ENCODE assay signal across 1 cellular context in the genomic region with DNA sequence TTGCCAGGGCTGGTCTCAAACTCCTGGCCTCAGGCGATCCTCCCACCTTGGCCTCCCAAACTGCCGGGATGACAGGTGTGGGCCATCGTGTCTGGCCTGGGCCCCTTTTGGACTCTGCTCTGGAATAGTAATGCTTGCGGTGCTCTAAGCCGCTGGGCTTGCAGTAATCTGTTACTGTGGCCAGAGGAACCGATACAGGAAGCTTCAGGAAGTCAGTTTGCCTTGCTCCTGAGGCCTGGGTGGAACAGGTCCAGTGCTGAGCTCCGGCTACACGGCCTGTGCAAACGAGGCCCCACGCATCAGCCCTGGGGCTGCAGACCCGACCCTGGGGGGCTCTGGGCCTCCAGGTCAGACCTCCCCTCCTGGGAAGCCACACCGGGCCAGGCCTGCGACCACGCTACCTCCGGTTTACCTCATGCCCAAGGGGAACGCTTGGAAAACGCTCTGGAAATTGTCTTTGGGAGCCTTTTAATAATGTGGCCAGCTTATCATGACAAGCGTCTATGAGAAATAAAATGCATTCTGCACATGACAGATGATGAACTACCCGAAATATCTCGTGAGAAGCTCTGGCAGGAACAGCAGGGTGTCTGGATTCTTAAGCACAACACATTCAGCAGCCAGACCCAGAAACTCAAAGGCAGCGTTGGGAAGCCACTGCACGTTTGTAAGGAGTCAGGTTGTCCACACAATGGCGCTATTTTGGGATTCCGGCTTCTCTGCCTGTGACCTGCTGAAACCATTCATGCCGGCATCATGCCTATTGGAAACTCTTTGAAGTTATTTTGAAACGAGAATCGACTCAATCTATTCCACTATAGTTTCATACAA.
A peak's percentile ranks its signal among the peaks of the same experiment; 100 is the strongest.
TF ChIP-seq lines count a peak whose summit lies in the region.

No MANE protein-coding gene starts in this region.

TF ChIP-seq in HepG2, 621 proteins besides CTCF, POLR2A, EP300 and RAD21 (continued from another document and continues in another):
- TF ChIP-seq ZNF407 (CRISPR knock-in tag; IDR thresholded peaks at IDR 0.05; ENCODE audit: not compliant biosample characterization) (no peak), SIN3A (IDR thresholded peaks at IDR 0.05; ENCODE audit: borderline replicate concordance, low read depth, low read length) (no peak), ZSCAN12 (CRISPR knock-in tag; IDR thresholded peaks at IDR 0.05) (no peak), RXRB (CRISPR knock-in tag; IDR thresholded peaks at IDR 0.05; ENCODE audit: borderline replicate concordance) (no peak), YY1 (IDR thresholded peaks at IDR 0.05; ENCODE audit: insufficient read depth, insufficient replicate concordance, low read depth, low read length) (no peak), RFXAP (CRISPR knock-in tag; IDR thresholded peaks at IDR 0.05; ENCODE audit: borderline replicate concordance) (0 out of 2 replicates have a peak, but pooled peaks have one; percentile 21), SP140L (CRISPR knock-in tag; IDR thresholded peaks at IDR 0.05; ENCODE audit: borderline replicate concordance) (no peak), SP4 (CRISPR knock-in tag; IDR thresholded peaks at IDR 0.05) (no peak), ZNF710 (CRISPR knock-in tag; IDR thresholded peaks at IDR 0.05; ENCODE audit: borderline replicate concordance) (no peak), ZSCAN25 (CRISPR knock-in tag; IDR thresholded peaks at IDR 0.05) (no peak), ZNF260 (CRISPR knock-in tag; IDR thresholded peaks at IDR 0.05; ENCODE audit: borderline replicate concordance, low read depth) (no peak), USF2 (IDR thresholded peaks at IDR 0.05; ENCODE audit: low read depth, low read length) (no peak), USF2 (CRISPR knock-in tag; IDR thresholded peaks at IDR 0.05; ENCODE audit: borderline replicate concordance) (no peak), ZNF569 (CRISPR knock-in tag; IDR thresholded peaks at IDR 0.05; ENCODE audit: borderline replicate concordance) (no peak), ZFAT (CRISPR knock-in tag; conservative IDR thresholded peaks at IDR 0.05) (no peak), SP1 (IDR thresholded peaks at IDR 0.05) (no peak), SP1 (CRISPR knock-in tag; IDR thresholded peaks at IDR 0.05) (no peak), E2F1 (CRISPR knock-in tag; IDR thresholded peaks at IDR 0.05) (0 out of 2 replicates have a peak, but pooled peaks have one; percentile 19), ZNF468 (CRISPR knock-in tag; IDR thresholded peaks at IDR 0.05) (no peak), DRAP1 (CRISPR knock-in tag; IDR thresholded peaks at IDR 0.05) (no peak), ZNF768 (CRISPR knock-in tag; IDR thresholded peaks at IDR 0.05) (peak; percentile 42; the same call in 1 of the 2 replicates), REXO4 (CRISPR knock-in tag; IDR thresholded peaks at IDR 0.05; ENCODE audit: borderline replicate concordance) (no peak), SIX4 (CRISPR knock-in tag; IDR thresholded peaks at IDR 0.05) (no peak), ZBTB46 (CRISPR knock-in tag; IDR thresholded peaks at IDR 0.05; ENCODE audit: borderline replicate concordance) (no peak), IRF2 (CRISPR knock-in tag; IDR thresholded peaks at IDR 0.05) (0 out of 2 replicates have a peak, but pooled peaks have one; percentile 8), JUNB (CRISPR knock-in tag; IDR thresholded peaks at IDR 0.05; ENCODE audit: borderline replicate concordance) (no peak), ZNF431 (CRISPR knock-in tag; IDR thresholded peaks at IDR 0.05; ENCODE audit: borderline replicate concordance, low read depth) (no peak)
- TF ChIP-seq, protein P1, sequence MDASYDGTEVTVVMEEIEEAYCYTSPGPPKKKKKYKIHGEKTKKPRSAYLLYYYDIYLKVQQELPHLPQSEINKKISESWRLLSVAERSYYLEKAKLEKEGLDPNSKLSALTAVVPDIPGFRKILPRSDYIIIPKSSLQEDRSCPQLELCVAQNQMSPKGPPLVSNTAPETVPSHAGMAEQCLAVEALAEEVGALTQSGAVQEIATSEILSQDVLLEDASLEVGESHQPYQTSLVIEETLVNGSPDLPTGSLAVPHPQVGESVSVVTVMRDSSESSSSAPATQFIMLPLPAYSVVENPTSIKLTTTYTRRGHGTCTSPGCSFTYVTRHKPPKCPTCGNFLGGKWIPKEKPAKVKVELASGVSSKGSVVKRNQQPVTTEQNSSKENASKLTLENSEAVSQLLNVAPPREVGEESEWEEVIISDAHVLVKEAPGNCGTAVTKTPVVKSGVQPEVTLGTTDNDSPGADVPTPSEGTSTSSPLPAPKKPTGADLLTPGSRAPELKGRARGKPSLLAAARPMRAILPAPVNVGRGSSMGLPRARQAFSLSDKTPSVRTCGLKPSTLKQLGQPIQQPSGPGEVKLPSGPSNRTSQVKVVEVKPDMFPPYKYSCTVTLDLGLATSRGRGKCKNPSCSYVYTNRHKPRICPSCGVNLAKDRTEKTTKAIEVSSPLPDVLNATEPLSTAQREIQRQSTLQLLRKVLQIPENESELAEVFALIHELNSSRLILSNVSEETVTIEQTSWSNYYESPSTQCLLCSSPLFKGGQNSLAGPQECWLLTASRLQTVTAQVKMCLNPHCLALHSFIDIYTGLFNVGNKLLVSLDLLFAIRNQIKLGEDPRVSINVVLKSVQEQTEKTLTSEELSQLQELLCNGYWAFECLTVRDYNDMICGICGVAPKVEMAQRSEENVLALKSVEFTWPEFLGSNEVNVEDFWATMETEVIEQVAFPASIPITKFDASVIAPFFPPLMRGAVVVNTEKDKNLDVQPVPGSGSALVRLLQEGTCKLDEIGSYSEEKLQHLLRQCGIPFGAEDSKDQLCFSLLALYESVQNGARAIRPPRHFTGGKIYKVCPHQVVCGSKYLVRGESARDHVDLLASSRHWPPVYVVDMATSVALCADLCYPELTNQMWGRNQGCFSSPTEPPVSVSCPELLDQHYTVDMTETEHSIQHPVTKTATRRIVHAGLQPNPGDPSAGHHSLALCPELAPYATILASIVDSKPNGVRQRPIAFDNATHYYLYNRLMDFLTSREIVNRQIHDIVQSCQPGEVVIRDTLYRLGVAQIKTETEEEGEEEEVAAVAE (CRISPR knock-in tag; IDR thresholded peaks at IDR 0.05; ENCODE audit: borderline replicate concordance) = 0 out of 2 replicates have a peak, but pooled peaks have one; percentile 14
- TF ChIP-seq, protein P2, sequence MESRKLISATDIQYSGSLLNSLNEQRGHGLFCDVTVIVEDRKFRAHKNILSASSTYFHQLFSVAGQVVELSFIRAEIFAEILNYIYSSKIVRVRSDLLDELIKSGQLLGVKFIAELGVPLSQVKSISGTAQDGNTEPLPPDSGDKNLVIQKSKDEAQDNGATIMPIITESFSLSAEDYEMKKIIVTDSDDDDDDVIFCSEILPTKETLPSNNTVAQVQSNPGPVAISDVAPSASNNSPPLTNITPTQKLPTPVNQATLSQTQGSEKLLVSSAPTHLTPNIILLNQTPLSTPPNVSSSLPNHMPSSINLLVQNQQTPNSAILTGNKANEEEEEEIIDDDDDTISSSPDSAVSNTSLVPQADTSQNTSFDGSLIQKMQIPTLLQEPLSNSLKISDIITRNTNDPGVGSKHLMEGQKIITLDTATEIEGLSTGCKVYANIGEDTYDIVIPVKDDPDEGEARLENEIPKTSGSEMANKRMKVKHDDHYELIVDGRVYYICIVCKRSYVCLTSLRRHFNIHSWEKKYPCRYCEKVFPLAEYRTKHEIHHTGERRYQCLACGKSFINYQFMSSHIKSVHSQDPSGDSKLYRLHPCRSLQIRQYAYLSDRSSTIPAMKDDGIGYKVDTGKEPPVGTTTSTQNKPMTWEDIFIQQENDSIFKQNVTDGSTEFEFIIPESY (CRISPR knock-in tag; IDR thresholded peaks at IDR 0.05) = no peak
